In the genomic region with DNA sequence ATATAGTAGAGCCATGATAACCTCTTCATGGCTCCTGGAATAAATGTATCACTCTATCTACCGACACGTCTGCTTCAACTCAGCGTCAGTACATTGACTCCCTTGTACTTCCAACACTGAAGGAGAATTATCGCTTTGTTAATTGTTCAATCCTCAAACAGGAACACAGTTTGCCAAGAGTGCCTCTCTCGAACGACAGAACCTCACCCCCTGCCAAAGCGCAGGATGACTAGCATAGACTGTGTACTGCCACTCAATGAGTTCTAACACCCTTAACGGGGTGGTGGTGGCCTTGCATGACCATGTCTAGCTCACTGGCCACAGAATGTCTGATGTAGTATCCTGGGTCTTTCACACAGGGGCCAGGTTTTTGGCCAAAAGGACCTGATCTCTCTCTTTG, we compare ENCODE assay signal across 22 cellular contexts.
"Had no signal": no experiment of that assay in that cellular context is flagged by ENCODE, and none has a peak within 500 bp of the region (broad histone marks: within the 10 kb centered on the region; RNA-seq: fewer than 3 reads in every experiment).

No MANE protein-coding gene starts in this region.

- H3K9me3 ChIP-seq: psoas muscle, right lobe of liver, vagina had no signal

- ATAC-seq: activated CD8-positive, alpha-beta memory T cell treated with anti-CD3 and anti-CD28 coated beads, Interleukin-2, amount 10 ng/mL, durations not matched to agents 7 days and 5 days; activated CD8-positive, alpha-beta T cell treated with anti-CD3 and anti-CD28 coated beads for 36 hours; esophagus mucosa; left colon; naive thymus-derived CD8-positive, alpha-beta T cell; psoas muscle; right lobe of liver had no signal

- DNase-seq: activated CD4-positive, alpha-beta T cell treated with anti-CD3 and anti-CD28 coated beads, Interleukin-2, amount 10 ng/mL, durations not matched to agents 7 days and 5 days; activated CD4-positive, CD25-positive, alpha-beta regulatory T cell treated with anti-CD3 and anti-CD28 coated beads, Interleukin-2, amount 50 U/mL, for 72 hours; activated CD8-positive, alpha-beta memory T cell treated with anti-CD3 and anti-CD28 coated beads, Interleukin-2, amount 10 ng/mL, durations not matched to agents 7 days and 5 days; activated CD8-positive, alpha-beta T cell treated with anti-CD3 and anti-CD28 coated beads for 36 hours; activated gamma-delta T cell; activated T-cell treated with anti-CD3 and anti-CD28 coated beads for 4 hours; effector CD8-positive, alpha-beta T cell; foreskin melanocyte; glutamatergic neuron; islet precursor cell; left colon; naive thymus-derived CD8-positive, alpha-beta T cell; psoas muscle; right lobe of liver; stimulated activated CD4-positive, alpha-beta T cell treated with anti-CD3 and anti-CD28 coated beads, Interleukin-1b, Interleukin-23, amount 100 ng/mL, for 48 hours; T-helper 1 cell; trophoblast cell; WERI-Rb-1 had no signal

- H3K27ac ChIP-seq: neural progenitor cell, psoas muscle, right lobe of liver, skin epidermis, vagina, WERI-Rb-1 had no signal

- H3K36me3 ChIP-seq: neural progenitor cell, right lobe of liver, vagina, WERI-Rb-1 had no signal

- H3K27me3 ChIP-seq: neural progenitor cell, right lobe of liver, vagina had no signal

- H3K4me1 ChIP-seq: right lobe of liver, vagina had no signal

- H3K4me3 ChIP-seq: neural progenitor cell, psoas muscle, right lobe of liver, skin epidermis, vagina had no signal
